In genomic region chr2:19140463-19141208, GRCh38 we compare ENCODE assay signal across 9 cellular contexts.
A peak's percentile ranks its signal among the peaks of the same experiment; 100 is the strongest.
DNase-seq lines count a peak whose midpoint lies in the region; TF ChIP-seq lines count a peak whose summit lies in the region.
"Had no signal": no experiment of that assay in that cellular context is flagged by ENCODE, and none has a peak within 500 bp of the region (broad histone marks: within the 10 kb centered on the region; RNA-seq: fewer than 3 reads in every experiment).

No MANE protein-coding gene starts in this region.

- DNase-seq in HK-2 (ENCODE audit: unreplicated experiment) (peak; percentile 23), SHP77 (lab: John Stamatoyannopoulos, UW) (peak; percentile 75 to 91), fibroblast of villous mesenchyme (ENCODE audit: low read depth) (peak; percentile 58), smooth muscle cell of the brain vasculature (ENCODE audit: low read depth, low spot score) (peak; percentile 93), NCI-H526 treated with DMSO at 0.1 percent for 48 hours (lab: John Stamatoyannopoulos, UW) (no peak), NCI-H146 (lab: John Stamatoyannopoulos, UW) (no peak), NCI-H1694 treated with DMSO at 0.1 percent for 48 hours (lab: John Stamatoyannopoulos, UW) (no peak)
- DNase-seq: colonic mucosa had no signal

- H3K4me3 ChIP-seq in fibroblast of villous mesenchyme (ENCODE audit: low read depth, low read length): no peak overlapping the region
- H3K4me3 ChIP-seq: colonic mucosa, skin epidermis had no signal

- TF ChIP-seq CTCF in fibroblast of villous mesenchyme (IDR thresholded peaks at IDR 0.05; ENCODE audit: insufficient read depth, low read depth, low read length): no peak

Comparison
In these comparisons a context has a peak if more than half of its experiments do, and no peak if none do; other contexts are left out.
1. DNase-seq: peak in HK-2 (single experiment), SHP77 (2 of 2), fibroblast of villous mesenchyme (single experiment) and smooth muscle cell of the brain vasculature (single experiment); none in NCI-H526 treated with DMSO at 0.1 percent for 48 hours (single experiment), NCI-H146 (single experiment) and NCI-H1694 treated with DMSO at 0.1 percent for 48 hours (single experiment).